Comparison of ENCODE assay signal across 9 cellular contexts in genomic region chr2:106904242-106904641, GRCh38. TPM values are rescaled to one million over a fixed set of nuclear protein-coding genes. Genes with fewer than 3 reads are reported as not detected.
"Had no signal": no experiment of that assay in that cellular context is flagged by ENCODE, and none has a peak within 500 bp of the region (broad histone marks: within the 10 kb centered on the region; RNA-seq: fewer than 3 reads in every experiment).

No MANE protein-coding gene starts in this region.

- ATAC-seq: GM12878 had no signal

- DNase-seq: GDM1, GF-D8 had no signal

- H3K4me3 ChIP-seq: GM12878 had no signal

- FAIRE-seq: G401.6, GM12878, GM12891, GM12892, GM18507, GM19239 had no signal

RNA-seq across cellular contexts. Expression of gene ST6GAL2, which starts 18.3 kb away (rescaled TPM):
- total RNA-seq: G401, GM12878 had no signal
- polyA plus RNA-seq: GM12878 had no signal
